Comparison of ENCODE assay signal across 25 cellular contexts in the genomic region with DNA sequence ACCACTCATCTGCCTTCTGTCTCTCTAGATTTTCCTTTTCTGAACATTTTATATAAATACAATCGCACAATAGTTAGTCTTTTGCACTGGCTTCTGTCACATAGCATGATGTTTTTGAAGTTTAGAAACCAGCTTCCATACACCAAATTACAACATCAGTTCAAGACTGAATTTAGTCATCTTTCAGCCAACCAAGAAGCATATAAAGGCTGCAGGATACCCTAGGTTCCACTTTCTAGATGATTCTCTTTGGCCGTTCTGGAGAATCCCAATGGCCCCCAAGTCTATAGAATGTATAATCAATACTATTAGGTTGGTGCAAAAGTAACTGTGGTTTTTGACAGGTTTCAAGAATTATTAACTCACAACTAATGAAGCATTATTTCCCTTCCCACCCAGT. TPM values are rescaled to one million over a fixed set of nuclear protein-coding genes. Genes with fewer than 3 reads are reported as not detected.
A peak's percentile ranks its signal among the peaks of the same experiment; 100 is the strongest.
DNase-seq lines count a peak whose midpoint lies in the region; ATAC-seq, FAIRE-seq and TF ChIP-seq lines count a peak whose summit lies in the region.
"Had no signal": no experiment of that assay in that cellular context is flagged by ENCODE, and none has a peak within 500 bp of the region (broad histone marks: within the 10 kb centered on the region; RNA-seq: fewer than 3 reads in every experiment).

No MANE protein-coding gene starts in this region.

- no peak overlapping the region for H3K27ac ChIP-seq in GM12878 (ENCODE audit: control insufficient read depth, insufficient read depth)
- H3K27ac ChIP-seq in trophoblast cell (ENCODE audit: low read depth, low read length) = no peak overlapping the region
- H3K27ac ChIP-seq: BLaER1 had no signal

- ATAC-seq in HG02610 (IDR thresholded peaks at IDR 0.05; ENCODE audit: unreplicated experiment) = peak; percentile 43
- peak; percentile 57 for ATAC-seq in GM12878
- ATAC-seq in stimulated activated memory B cell treated with anti-CD40 and anti-IgM and Interleukin-4, amounts not matched to agents 10 μg/mL and 1 μg/mL and 100 μg/mL, for 72 hours = no peak

- no peak overlapping the region for H4K8ac ChIP-seq in trophoblast cell (ENCODE audit: low read depth, low read length)

- H2BK5ac ChIP-seq in trophoblast cell (ENCODE audit: low read depth, low read length, poor library complexity) = no peak overlapping the region

- H3K4me1 ChIP-seq in GM12878 (ENCODE audit: control insufficient read depth, insufficient read depth, low read length) (peaks cover 1% of the 10 kb centered on the region; the same call in 1 of the 2 replicates), trophoblast cell (ENCODE audit: control insufficient read depth in 1 of 2, insufficient read depth in 2 of 2, low read length in 2 of 2) (peaks cover 4 to 6% of the 10 kb centered on the region in 2 experiments)
- H3K4me1 ChIP-seq: BE2C had no signal

- intact Hi-C loops in GM12878 (cut with micrococcal nuclease; ENCODE audit: unreplicated experiment) = no loop called here

- no peak overlapping the region for H3K4ac ChIP-seq in trophoblast cell (ENCODE audit: low read depth, low read length)

- no peak overlapping the region for H3K23ac ChIP-seq in trophoblast cell (ENCODE audit: low read length)

- WGBS in GM12878 (ENCODE audit: insufficient coverage, insufficient replicate concordance, low lambda C conversion rate, missing lambda C conversion rate) = 68% methylated on average over 2 of the region's 2 CpGs
- no CpG with 5 or more reads among the region's 2 CpGs for WGBS in trophoblast cell (ENCODE audit: extremely low coverage, insufficient coverage, insufficient read length)

- no peak overlapping the region for H4K12ac ChIP-seq in trophoblast cell (ENCODE audit: low read depth, low read length)

- no peak overlapping the region for H4K91ac ChIP-seq in trophoblast cell (ENCODE audit: low read depth, low read length)

- no peak overlapping the region for H2AK5ac ChIP-seq in trophoblast cell (ENCODE audit: low read length)

- H3K4me1 Mint-ChIP-seq in stimulated activated memory B cell treated with anti-CD40 and anti-IgM and Interleukin-4, amounts not matched to agents 10 μg/mL and 1 μg/mL and 100 μg/mL, for 72 hours = peaks cover 4% of the 10 kb centered on the region
- H3K4me1 Mint-ChIP-seq: CD14-positive monocyte; CD4-positive, alpha-beta memory T cell; CD4-positive, CD25-positive, alpha-beta regulatory T cell; CD8-positive, alpha-beta memory T cell had no signal

- BruUV-seq in GM12878 (replicated peaks; lab: Mats Ljungman, UMichigan) = no TSS peak

- peak overlapping the region; percentile 35 for H3K27ac Mint-ChIP-seq in stimulated activated memory B cell treated with anti-CD40 and anti-IgM and Interleukin-4, amounts not matched to agents 10 μg/mL and 1 μg/mL and 100 μg/mL, for 72 hours
- H3K27ac Mint-ChIP-seq: CD4-positive, CD25-positive, alpha-beta regulatory T cell; CD8-positive, alpha-beta memory T cell had no signal

- no peak overlapping the region for H2BK120ac ChIP-seq in trophoblast cell (ENCODE audit: insufficient read depth, low read length, poor library complexity)

- H3K27me3 Mint-ChIP-seq in stimulated activated memory B cell treated with anti-CD40 and anti-IgM and Interleukin-4, amounts not matched to agents 10 μg/mL and 1 μg/mL and 100 μg/mL, for 72 hours = no peaks in the 10 kb centered on the region
- H3K27me3 Mint-ChIP-seq: CD4-positive, alpha-beta memory T cell; CD4-positive, CD25-positive, alpha-beta regulatory T cell; CD8-positive, alpha-beta memory T cell had no signal

- TF ChIP-seq CTCF in GM12878 (IDR thresholded peaks at IDR 0.05 in 2 of 3, conservative IDR thresholded peaks at IDR 0.05 in 1 of 3; ENCODE audit: control insufficient read depth in 2 of 3, extremely low read depth in 1 of 3, insufficient read depth in 1 of 3, low read depth in 3 of 3, low read length in 3 of 3) = no peak

- H2AFZ ChIP-seq in GM12878 (ENCODE audit: control insufficient read depth, low read depth, low read length) (no peak overlapping the region), trophoblast cell (ENCODE audit: insufficient read depth, low read length, poor library complexity) (no peak overlapping the region)

- H3K14ac ChIP-seq in trophoblast cell (ENCODE audit: low read length) = no peak overlapping the region

- TF ChIP-seq POLR2A in GM12878 (IDR thresholded peaks at IDR 0.05; ENCODE audit: low read depth, low read length) = no peak

- H3K9ac ChIP-seq in GM12878 (ENCODE audit: control insufficient read depth, insufficient read depth, low read length) (no peak overlapping the region), trophoblast cell (ENCODE audit: low read length) (no peak overlapping the region)
- H3K9ac ChIP-seq: BLaER1 had no signal

- no peaks in the 10 kb centered on the region for H3K79me1 ChIP-seq in trophoblast cell (ENCODE audit: low read length)

- H3K79me2 ChIP-seq in GM12878 (ENCODE audit: control insufficient read depth, insufficient read depth, low read length) (no peaks in the 10 kb centered on the region), trophoblast cell (ENCODE audit: control insufficient read depth, insufficient read depth, low read length, poor library complexity) (no peaks in the 10 kb centered on the region)

- H3K9me3 ChIP-seq in GM12878 (replicated peaks; ENCODE audit: control insufficient read depth, insufficient read depth, low read length) = no peaks in the 10 kb centered on the region
- H3K9me3 ChIP-seq in trophoblast cell (ENCODE audit: insufficient read depth, low read depth, low read length) = no peaks in the 10 kb centered on the region
- H3K9me3 ChIP-seq: BE2C, BLaER1 had no signal

- no peaks in the 10 kb centered on the region for H4K20me1 ChIP-seq in GM12878 (ENCODE audit: control insufficient read depth, insufficient read depth)
- H4K20me1 ChIP-seq: BLaER1 had no signal

- H3K36me3 Mint-ChIP-seq in stimulated activated memory B cell treated with anti-CD40 and anti-IgM and Interleukin-4, amounts not matched to agents 10 μg/mL and 1 μg/mL and 100 μg/mL, for 72 hours = peaks cover 71% of the 10 kb centered on the region

- H3K9me3 Mint-ChIP-seq in stimulated activated memory B cell treated with anti-CD40 and anti-IgM and Interleukin-4, amounts not matched to agents 10 μg/mL and 1 μg/mL and 100 μg/mL, for 72 hours = no peaks in the 10 kb centered on the region
- H3K9me3 Mint-ChIP-seq: CD14-positive monocyte; CD4-positive, CD25-positive, alpha-beta regulatory T cell; CD8-positive, alpha-beta memory T cell had no signal

- H3K36me3 ChIP-seq in GM12878 (ENCODE audit: control insufficient read depth in 2 of 2, insufficient read depth in 2 of 2, low read length in 1 of 2) = peaks cover 4 to 35% of the 10 kb centered on the region in 2 experiments
- H3K36me3 ChIP-seq in trophoblast cell (ENCODE audit: control insufficient read depth in 1 of 2, insufficient read depth in 2 of 2, low read length in 2 of 2) = peaks cover 4 to 5% of the 10 kb centered on the region in 2 experiments

- H2BK12ac ChIP-seq in trophoblast cell (ENCODE audit: low read length) = no peak overlapping the region

- H3K4me3 ChIP-seq in GM12878 (no peak overlapping the region), trophoblast cell (ENCODE audit: low read depth, low read length) (no peak overlapping the region)
- H3K4me3 ChIP-seq: BLaER1 had no signal

- TF ChIP-seq EP300 in GM12878 (IDR thresholded peaks at IDR 0.05; ENCODE audit: borderline replicate concordance in 1 of 2, control insufficient read depth in 1 of 2, low read depth in 2 of 2, low read length in 2 of 2) = no peak

- SMC1A ChIA-PET in GM12878 (lab: Charles Lee; ENCODE audit: uncharacterized antibody, unreplicated experiment) = interaction anchor here (1.6 kb wide), 1 partner anchor 10 kb away, joined by 6 read pairs; no protein-coding TSS in a partner anchor

- no peak for TF ChIP-seq RAD21 in GM12878 (IDR thresholded peaks at IDR 0.05; ENCODE audit: insufficient read depth, low read depth, low read length)

- H3K4me2 ChIP-seq in GM12878 (ENCODE audit: control insufficient read depth, insufficient read depth) (no peak overlapping the region), trophoblast cell (ENCODE audit: low read length) (no peak overlapping the region)
- H3K4me2 ChIP-seq: BLaER1 had no signal

- no peaks in the 10 kb centered on the region for H3K27me3 ChIP-seq in GM12878 (replicated peaks in 1 of 2; ENCODE audit: control insufficient read depth in 2 of 2, insufficient read depth in 2 of 2, low read length in 1 of 2)
- no peaks in the 10 kb centered on the region for H3K27me3 ChIP-seq in trophoblast cell (ENCODE audit: insufficient read depth, low read length)
- H3K27me3 ChIP-seq: BE2C, BLaER1 had no signal

- DNase-seq in GM12878 (ENCODE audit: low read depth, low spot score) = no peak
- DNase-seq in trophoblast cell = no peak
- no peak for DNase-seq in NOMO-1 treated with dmso at 0.1 percent for 144 hours (lab: John Stamatoyannopoulos, UW; ENCODE audit: unreplicated experiment)
- DNase-seq in HPDE6-E6E7 (ENCODE audit: extremely low spot score) = no peak
- DNase-seq: 8988T; ACHN; BE2C; C1 segment of cervical spinal cord; CD4-positive, alpha-beta memory T cell; CD4-positive, CD25-positive, alpha-beta regulatory T cell; CD8-positive, alpha-beta memory T cell; COR-L47; DMS 273 treated with DMSO at 0.1 percent for 48 hours; DMS153; DMS53; DMS79; DND-41; EL; GDM1 had no signal

- CTCF ChIA-PET in GM12878 (lab: Yijun Ruan, JAX) = interaction anchor here (1.1 kb wide), 1 partner anchor 10 kb away, joined by 4 read pairs; no protein-coding TSS in a partner anchor

- in situ Hi-C loops in GM12878 (cut with MboI) = no loop called here

- POLR2A ChIA-PET in GM12878 (lab: Charles Lee) = interaction anchor here (3.5 kb wide), 1 partner anchor 19 kb away, joined by 9 read pairs; the partner anchor contains the start of gene SCPEP1

- H3K18ac ChIP-seq in trophoblast cell (ENCODE audit: low read length) = no peak overlapping the region

- RAD21 ChIA-PET in GM12878 (lab: Charles Lee; ENCODE audit: unreplicated experiment) = no interaction called here

- no peak overlapping the region for H3K4me3 Mint-ChIP-seq in stimulated activated memory B cell treated with anti-CD40 and anti-IgM and Interleukin-4, amounts not matched to agents 10 μg/mL and 1 μg/mL and 100 μg/mL, for 72 hours
- H3K4me3 Mint-ChIP-seq: CD14-positive monocyte; CD4-positive, CD25-positive, alpha-beta regulatory T cell; CD8-positive, alpha-beta memory T cell had no signal

- no peak for FAIRE-seq in GM12878 (lab: Jason Lieb, UNC)
- FAIRE-seq: A204.1, GM12892 had no signal

RNA-seq across cellular contexts. Expression of gene SCPEP1, which starts 19.4 kb away (rescaled TPM):
- 46.4 and 46.9 TPM in 2 replicates for total RNA-seq in GM12878 (2013; cell fraction: nucleolus; rRNA removed)
- total RNA-seq in GM12878 (2014; rRNA removed) = 37.7 and 39.5 TPM in 2 replicates
- total RNA-seq in GM12878 (2014; rRNA removed; fragmentation: Illumina TruSeq; extraction: Trizol) = 34.1 and 38.3 TPM in 2 replicates
- total RNA-seq in GM12878 (2021) = 37.4 and 39.6 TPM in 2 replicates
- polyA plus RNA-seq in GM12878 (2011; ENCODE audit: low read depth) = 49.6 TPM
- 34.1 and 42.5 TPM in 2 replicates for polyA plus RNA-seq in GM12878 (2011; rRNA removed)
- 25.7 and 28.6 TPM in 2 replicates for polyA plus RNA-seq in GM12878 (2011; cell fraction: cytosol; rRNA removed)
- polyA plus RNA-seq in GM12878 (2011; cell fraction: nucleus; rRNA removed) = 74.2 and 75.4 TPM in 2 replicates
- polyA plus RNA-seq in GM12878 (2012) = 43.5 and 44.6 TPM in 2 replicates
- 36.9 and 45.2 TPM in 2 replicates for polyA plus RNA-seq in GM12878 (2014; fragmentation: Illumina TruSeq; extraction: Trizol)
- 10 to 100 TPM; 57.7 to 80.2 TPM for polyA plus RNA-seq in GM12878 (2014; fragmentation: Nextera tagmentation; extraction: Ambion mirVana)
- 29.2 and 31.2 TPM in 2 replicates for polyA plus RNA-seq in GM12878 (2014; rRNA removed)
- 10 to 100 TPM; 41.8 to 50.8 TPM for polyA plus RNA-seq in GM12878 (2016; fragmentation: Nextera tagmentation; extraction: Ambion mirVana)
- polyA minus RNA-seq in GM12878 (2011; rRNA and poly(A)+ RNA removed) = 9.0 and 9.7 TPM in 2 replicates
- polyA minus RNA-seq in GM12878 (2011; cell fraction: cytosol; rRNA and poly(A)+ RNA removed) = 7.9 and 12.0 TPM in 2 replicates
- 13.8 TPM in 2 replicates for polyA minus RNA-seq in GM12878 (2011; cell fraction: nucleus; rRNA and poly(A)+ RNA removed)
- 26.5 and 26.8 TPM in 2 replicates for polyA plus RNA-seq in trophoblast cell (2013)

RNA-seq across cellular contexts. Expression of gene COIL, which starts 36.5 kb away (rescaled TPM):
- 13.1 and 13.6 TPM in 2 replicates for total RNA-seq in GM12878 (2013; cell fraction: nucleolus; rRNA removed)
- total RNA-seq in GM12878 (2014; rRNA removed) = 13.7 and 15.3 TPM in 2 replicates
- 23.4 and 24.3 TPM in 2 replicates for total RNA-seq in GM12878 (2014; rRNA removed; fragmentation: Illumina TruSeq; extraction: Trizol)
- total RNA-seq in GM12878 (2021) = 17.9 and 18.4 TPM in 2 replicates
- polyA plus RNA-seq in GM12878 (2011; ENCODE audit: low read depth) = 9.1 TPM
- polyA plus RNA-seq in GM12878 (2011; rRNA removed) = 15.1 and 21.2 TPM in 2 replicates
- polyA plus RNA-seq in GM12878 (2011; cell fraction: cytosol; rRNA removed) = 5.2 and 5.4 TPM in 2 replicates
- polyA plus RNA-seq in GM12878 (2011; cell fraction: nucleus; rRNA removed) = 5.8 and 8.0 TPM in 2 replicates
- 12.4 and 13.2 TPM in 2 replicates for polyA plus RNA-seq in GM12878 (2012)
- polyA plus RNA-seq in GM12878 (2014; fragmentation: Illumina TruSeq; extraction: Trizol) = 22.8 and 28.2 TPM in 2 replicates
- polyA plus RNA-seq in GM12878 (2014; fragmentation: Nextera tagmentation; extraction: Ambion mirVana) = 10 to 100 TPM; 14.2 to 16.8 TPM
- polyA plus RNA-seq in GM12878 (2014; rRNA removed) = 12.6 and 15.1 TPM in 2 replicates
- polyA plus RNA-seq in GM12878 (2016; fragmentation: Nextera tagmentation; extraction: Ambion mirVana) = 10 to 100 TPM; 18.0 to 19.0 TPM
- polyA minus RNA-seq in GM12878 (2011; rRNA and poly(A)+ RNA removed) = 6.3 and 8.3 TPM in 2 replicates
- polyA minus RNA-seq in GM12878 (2011; cell fraction: cytosol; rRNA and poly(A)+ RNA removed) = 3.2 and 3.5 TPM in 2 replicates
- polyA minus RNA-seq in GM12878 (2011; cell fraction: nucleus; rRNA and poly(A)+ RNA removed) = 2.2 and 2.5 TPM in 2 replicates
- polyA plus RNA-seq in trophoblast cell (2013) = 14.8 and 15.3 TPM in 2 replicates
